Comparison of ENCODE assay signal across 17 cellular contexts in the genomic region with DNA sequence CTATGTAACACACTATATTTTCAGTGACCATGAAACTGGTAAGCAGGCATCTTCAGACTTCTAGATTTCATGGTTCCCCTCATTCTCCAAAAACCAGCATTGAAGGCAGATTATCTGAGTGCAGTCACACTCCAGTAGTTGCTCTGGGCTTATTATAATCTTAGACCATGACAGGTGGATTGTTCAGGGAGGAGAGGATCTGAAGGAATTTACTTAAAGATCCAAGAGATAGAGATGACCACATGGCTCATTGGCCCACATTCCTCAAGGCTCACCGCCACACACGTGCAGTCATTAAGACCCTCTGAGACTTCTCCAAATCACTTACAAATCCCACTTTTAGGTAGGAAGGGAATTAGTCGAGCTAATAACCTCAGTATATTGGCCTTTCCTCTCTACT.
"Had no signal": no experiment of that assay in that cellular context is flagged by ENCODE, and none has a peak within 500 bp of the region (broad histone marks: within the 10 kb centered on the region; RNA-seq: fewer than 3 reads in every experiment).

No MANE protein-coding gene starts in this region.

- H3K9ac ChIP-seq: parathyroid adenoma had no signal

- H3K4me1 ChIP-seq: colonic mucosa, prostate gland, transverse colon had no signal

- H2AFZ ChIP-seq: parathyroid adenoma had no signal

- H3K79me2 ChIP-seq: parathyroid adenoma had no signal

- H3K36me3 ChIP-seq: colonic mucosa, prostate gland, thoracic aorta, transverse colon had no signal

- H3K9me3 ChIP-seq: colonic mucosa, mucosa of descending colon, prostate gland, stomach, thoracic aorta, transverse colon had no signal

- DNase-seq: colonic mucosa; dermis blood vessel endothelial cell; foreskin keratinocyte; left colon; mucosa of descending colon; naive thymus-derived CD8-positive, alpha-beta T cell; stimulated activated CD4-positive, alpha-beta T cell treated with anti-CD3 and anti-CD28 coated beads, Interleukin-2, amount 100 ng/mL, for 24 hours; stimulated activated CD4-positive, alpha-beta T cell treated with anti-CD3 and anti-CD28 coated beads, Interleukin-4, amount 100 ng/mL, for 4 hours; stimulated activated naive CD4-positive, alpha-beta T cell; stomach; substantia nigra; transverse colon had no signal

- H3K27ac ChIP-seq: colonic mucosa, foreskin keratinocyte, parathyroid adenoma, prostate gland, skin epidermis, thoracic aorta, transverse colon had no signal

- H3K4me3 ChIP-seq: colonic mucosa, mucosa of descending colon, prostate gland, skin epidermis, stomach, thoracic aorta, transverse colon had no signal

- ATAC-seq: foreskin keratinocyte; left colon; mucosa of descending colon; naive thymus-derived CD8-positive, alpha-beta T cell; sciatic nerve had no signal

- H3K27me3 ChIP-seq: colonic mucosa, foreskin keratinocyte, stomach, transverse colon had no signal
